In genomic region chr11:9574556-9574805, GRCh38 we compare ENCODE assay signal across 8 cellular contexts. TPM values are rescaled to one million over a fixed set of nuclear protein-coding genes. Genes with fewer than 3 reads are reported as not detected.
DNase-seq lines count a peak whose midpoint lies in the region; ATAC-seq and TF ChIP-seq lines count a peak whose summit lies in the region.

No MANE protein-coding gene starts in this region.

- peak overlapping the region; percentile 84 for H3K4me3 Mint-ChIP-seq in glutamatergic neuron (ENCODE audit: unreplicated experiment)

- H3K4me3 ChIP-seq in sigmoid colon = peak overlapping the region; percentile 54 to 87 (median 86)

- H3K9me3 ChIP-seq in sigmoid colon = no peaks in the 10 kb centered on the region

- no peaks in the 10 kb centered on the region for H3K36me3 ChIP-seq in sigmoid colon

- no peaks in the 10 kb centered on the region for H3K4me1 Mint-ChIP-seq in glutamatergic neuron (ENCODE audit: low read depth, unreplicated experiment)

- peak overlapping the region; percentile 95 to 99 (median 97) for H3K27ac ChIP-seq in sigmoid colon

- H3K27ac Mint-ChIP-seq in glutamatergic neuron (ENCODE audit: unreplicated experiment) = no peak overlapping the region

- no peak for TF ChIP-seq POLR2A in sigmoid colon (IDR thresholded peaks at IDR 0.05)

- no peak for ATAC-seq in HG03442 (IDR thresholded peaks at IDR 0.05; ENCODE audit: unreplicated experiment)

- WGBS in sigmoid colon, 2 donors = 0 to 1% methylated on average over 22 of the region's 22 CpGs

- H3K4me1 ChIP-seq in sigmoid colon = peaks cover 0 to 38% (median 25%) of the 10 kb centered on the region in 4 donors

- no peaks in the 10 kb centered on the region for H3K9me3 Mint-ChIP-seq in glutamatergic neuron (ENCODE audit: unreplicated experiment)

- DNase-seq in SIG-M5 treated with dmso at 0.1 percent for 504 hours (lab: John Stamatoyannopoulos, UW; ENCODE audit: unreplicated experiment) (peak; percentile 19), SIG-M5 (lab: John Stamatoyannopoulos, UW) (no peak), glutamatergic neuron (peak; percentile 38), sigmoid colon (no peak), NCI-H526 treated with DMSO at 0.1 percent for 48 hours (lab: John Stamatoyannopoulos, UW) (no peak), UCSD-AML1 (lab: John Stamatoyannopoulos, UW; ENCODE audit: unreplicated experiment) (no peak)
- DNase-seq in activated T-cell treated with anti-CD3 and anti-CD28 coated beads, Interleukin-2, amount 50 U/mL, for 1 hour = peak; percentile 42

- TF ChIP-seq CTCF in glutamatergic neuron (IDR thresholded peaks at IDR 0.05; ENCODE audit: partially characterized antibody, unreplicated experiment) (no peak), sigmoid colon (IDR thresholded peaks at IDR 0.05) (no peak)

- H3K36me3 Mint-ChIP-seq in glutamatergic neuron (ENCODE audit: unreplicated experiment) = no peaks in the 10 kb centered on the region

- intact Hi-C loops in sigmoid colon (cut with DNase I) = loop anchor here (2.0 to 5.0 kb wide), 2 partner anchors 47 to 114 kb away; partner anchors contain the start of gene ZNF143

- peaks cover 8% of the 10 kb centered on the region for H3K27me3 Mint-ChIP-seq in glutamatergic neuron (ENCODE audit: unreplicated experiment)

- no peak for TF ChIP-seq EP300 in sigmoid colon (IDR thresholded peaks at IDR 0.05)

- no peaks in the 10 kb centered on the region for H3K27me3 ChIP-seq in sigmoid colon

RNA-seq across cellular contexts. Expression of gene WEE1, which starts 1.0 kb away (rescaled TPM):
- total RNA-seq in glutamatergic neuron (ENCODE audit: unreplicated experiment) (10.2 TPM), sigmoid colon (10 to 100 TPM; 32.4 to 38.8 (median 35.0) TPM)
- 10 to 100 TPM in 2 of 3 donors, 1 to 10 TPM in 1; 8.4 to 11.1 (median 10.0) TPM for polyA plus RNA-seq in sigmoid colon

Comparison
In these comparisons a context has a peak if more than half of its experiments do, and no peak if none do; other contexts are left out.
1. DNase-seq: peak in SIG-M5 treated with dmso at 0.1 percent for 504 hours (single experiment), activated T-cell treated with anti-CD3 and anti-CD28 coated beads, Interleukin-2, amount 50 U/mL, for 1 hour (single experiment) and glutamatergic neuron (single experiment); none in SIG-M5 (single experiment), sigmoid colon (single experiment), NCI-H526 treated with DMSO at 0.1 percent for 48 hours (single experiment) and UCSD-AML1 (single experiment).